1 cellular context compared by ENCODE assay signal in the genomic region with DNA sequence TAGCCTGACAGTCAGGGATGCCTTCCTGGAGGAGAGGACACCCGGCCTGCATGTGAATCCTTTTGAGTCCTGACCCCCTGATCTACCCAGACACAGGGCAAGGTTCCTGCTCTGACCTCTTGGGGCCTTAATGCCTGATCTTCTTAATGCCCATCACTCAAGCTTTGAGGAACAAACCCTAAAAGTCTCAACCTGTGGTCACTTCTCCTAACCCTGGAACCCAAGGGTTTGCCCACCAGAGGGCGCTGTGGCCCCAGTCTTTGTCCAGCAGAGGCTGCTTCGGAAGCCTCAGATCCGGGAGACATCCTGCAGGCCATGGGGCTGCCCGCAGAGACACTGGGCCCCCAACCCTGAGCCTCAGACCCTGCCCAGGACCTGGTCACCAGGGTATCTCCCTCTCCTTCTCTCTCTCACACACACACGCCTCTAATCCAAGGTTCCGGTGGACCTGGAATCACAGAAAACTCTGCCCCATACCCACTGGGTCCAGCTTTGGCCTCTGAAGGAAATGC.
TF ChIP-seq lines count a peak whose summit lies in the region.

No MANE protein-coding gene starts in this region.

TF ChIP-seq in HEK293, 187 proteins besides CTCF, POLR2A, EP300 and RAD21 (continued from another document and continues in another):
- TF ChIP-seq ZBTB11 (tag by site-specific recombination; conservative IDR thresholded peaks at IDR 0.05; ENCODE audit: low read depth) (0 out of 2 replicates have a peak, but pooled peaks have one; percentile 16), ZNF692 (tag by site-specific recombination; IDR thresholded peaks at IDR 0.05) (peak; percentile 45; the same call in 1 of the 2 replicates), ZNF121 (tag by site-specific recombination; IDR thresholded peaks at IDR 0.05) (no peak), ZBTB17 (tag by site-specific recombination; IDR thresholded peaks at IDR 0.05) (peak; percentile 80), ZNF473 (tag by site-specific recombination; IDR thresholded peaks at IDR 0.05) (no peak), ZNF248 (tag by site-specific recombination; IDR thresholded peaks at IDR 0.05) (no peak), ZFP37 (tag by site-specific recombination; IDR thresholded peaks at IDR 0.05) (0 out of 2 replicates have a peak, but pooled peaks have one; percentile 45), ZNF548 (tag by site-specific recombination; IDR thresholded peaks at IDR 0.05) (no peak), ZNF133 (tag by site-specific recombination; IDR thresholded peaks at IDR 0.05) (no peak), ZNF16 (tag by site-specific recombination; IDR thresholded peaks at IDR 0.05; ENCODE audit: low read depth) (no peak), ZNF2 (tag by site-specific recombination; IDR thresholded peaks at IDR 0.05) (peak; percentile 97), WT1 (tag by site-specific recombination; IDR thresholded peaks at IDR 0.05) (no peak), ZBTB49 (tag by site-specific recombination; IDR thresholded peaks at IDR 0.05; ENCODE audit: low read depth) (no peak), ZNF670 (tag by site-specific recombination; IDR thresholded peaks at IDR 0.05; ENCODE audit: low read depth) (no peak), ZNF223 (tag by site-specific recombination; IDR thresholded peaks at IDR 0.05) (no peak), ZNF155 (tag by site-specific recombination; IDR thresholded peaks at IDR 0.05) (no peak), HOXC10 (CRISPR knock-in tag; IDR thresholded peaks at IDR 0.05) (no peak), ZBTB1 (tag by site-specific recombination; IDR thresholded peaks at IDR 0.05) (no peak), ZNF311 (tag by site-specific recombination; IDR thresholded peaks at IDR 0.05; ENCODE audit: borderline replicate concordance) (no peak), ZNF600 (tag by site-specific recombination; IDR thresholded peaks at IDR 0.05) (0 out of 2 replicates have a peak, but pooled peaks have one; percentile 38), GLIS1 (tag by site-specific recombination; IDR thresholded peaks at IDR 0.05) (peak; percentile 43), ZEB2 (tag by site-specific recombination; IDR thresholded peaks at IDR 0.05) (0 out of 2 replicates have a peak, but pooled peaks have one; percentile 41), KLF9 (tag by site-specific recombination; IDR thresholded peaks at IDR 0.05; ENCODE audit: low read depth) (no peak), ZXDB (tag by site-specific recombination; IDR thresholded peaks at IDR 0.05) (no peak), ELK4 (IDR thresholded peaks at IDR 0.05; ENCODE audit: borderline replicate concordance, low read depth, low read length) (no peak), HOXA7 (CRISPR knock-in tag; IDR thresholded peaks at IDR 0.05; ENCODE audit: borderline replicate concordance) (no peak), ZBTB7A (tag by site-specific recombination; IDR thresholded peaks at IDR 0.05; ENCODE audit: low read depth) (no peak), ZNF19 (tag by site-specific recombination; IDR thresholded peaks at IDR 0.05; ENCODE audit: low read depth) (no peak)
- TF ChIP-seq, protein P1, sequence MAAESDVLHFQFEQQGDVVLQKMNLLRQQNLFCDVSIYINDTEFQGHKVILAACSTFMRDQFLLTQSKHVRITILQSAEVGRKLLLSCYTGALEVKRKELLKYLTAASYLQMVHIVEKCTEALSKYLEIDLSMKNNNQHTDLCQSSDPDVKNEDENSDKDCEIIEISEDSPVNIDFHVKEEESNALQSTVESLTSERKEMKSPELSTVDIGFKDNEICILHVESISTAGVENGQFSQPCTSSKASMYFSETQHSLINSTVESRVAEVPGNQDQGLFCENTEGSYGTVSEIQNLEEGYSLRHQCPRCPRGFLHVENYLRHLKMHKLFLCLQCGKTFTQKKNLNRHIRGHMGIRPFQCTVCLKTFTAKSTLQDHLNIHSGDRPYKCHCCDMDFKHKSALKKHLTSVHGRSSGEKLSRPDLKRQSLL (tag by site-specific recombination; IDR thresholded peaks at IDR 0.05): no peak
- TF ChIP-seq, protein P2, sequence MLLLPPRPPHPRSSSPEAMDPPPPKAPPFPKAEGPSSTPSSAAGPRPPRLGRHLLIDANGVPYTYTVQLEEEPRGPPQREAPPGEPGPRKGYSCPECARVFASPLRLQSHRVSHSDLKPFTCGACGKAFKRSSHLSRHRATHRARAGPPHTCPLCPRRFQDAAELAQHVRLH (tag by site-specific recombination; IDR thresholded peaks at IDR 0.05): peak; percentile 87
- TF ChIP-seq, protein P3, sequence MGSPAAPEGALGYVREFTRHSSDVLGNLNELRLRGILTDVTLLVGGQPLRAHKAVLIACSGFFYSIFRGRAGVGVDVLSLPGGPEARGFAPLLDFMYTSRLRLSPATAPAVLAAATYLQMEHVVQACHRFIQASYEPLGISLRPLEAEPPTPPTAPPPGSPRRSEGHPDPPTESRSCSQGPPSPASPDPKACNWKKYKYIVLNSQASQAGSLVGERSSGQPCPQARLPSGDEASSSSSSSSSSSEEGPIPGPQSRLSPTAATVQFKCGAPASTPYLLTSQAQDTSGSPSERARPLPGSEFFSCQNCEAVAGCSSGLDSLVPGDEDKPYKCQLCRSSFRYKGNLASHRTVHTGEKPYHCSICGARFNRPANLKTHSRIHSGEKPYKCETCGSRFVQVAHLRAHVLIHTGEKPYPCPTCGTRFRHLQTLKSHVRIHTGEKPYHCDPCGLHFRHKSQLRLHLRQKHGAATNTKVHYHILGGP (tag by site-specific recombination; IDR thresholded peaks at IDR 0.05): no peak
- TF ChIP-seq, protein P4, sequence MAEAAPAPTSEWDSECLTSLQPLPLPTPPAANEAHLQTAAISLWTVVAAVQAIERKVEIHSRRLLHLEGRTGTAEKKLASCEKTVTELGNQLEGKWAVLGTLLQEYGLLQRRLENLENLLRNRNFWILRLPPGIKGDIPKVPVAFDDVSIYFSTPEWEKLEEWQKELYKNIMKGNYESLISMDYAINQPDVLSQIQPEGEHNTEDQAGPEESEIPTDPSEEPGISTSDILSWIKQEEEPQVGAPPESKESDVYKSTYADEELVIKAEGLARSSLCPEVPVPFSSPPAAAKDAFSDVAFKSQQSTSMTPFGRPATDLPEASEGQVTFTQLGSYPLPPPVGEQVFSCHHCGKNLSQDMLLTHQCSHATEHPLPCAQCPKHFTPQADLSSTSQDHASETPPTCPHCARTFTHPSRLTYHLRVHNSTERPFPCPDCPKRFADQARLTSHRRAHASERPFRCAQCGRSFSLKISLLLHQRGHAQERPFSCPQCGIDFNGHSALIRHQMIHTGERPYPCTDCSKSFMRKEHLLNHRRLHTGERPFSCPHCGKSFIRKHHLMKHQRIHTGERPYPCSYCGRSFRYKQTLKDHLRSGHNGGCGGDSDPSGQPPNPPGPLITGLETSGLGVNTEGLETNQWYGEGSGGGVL (tag by site-specific recombination; IDR thresholded peaks at IDR 0.05): no peak
- TF ChIP-seq, protein P5, sequence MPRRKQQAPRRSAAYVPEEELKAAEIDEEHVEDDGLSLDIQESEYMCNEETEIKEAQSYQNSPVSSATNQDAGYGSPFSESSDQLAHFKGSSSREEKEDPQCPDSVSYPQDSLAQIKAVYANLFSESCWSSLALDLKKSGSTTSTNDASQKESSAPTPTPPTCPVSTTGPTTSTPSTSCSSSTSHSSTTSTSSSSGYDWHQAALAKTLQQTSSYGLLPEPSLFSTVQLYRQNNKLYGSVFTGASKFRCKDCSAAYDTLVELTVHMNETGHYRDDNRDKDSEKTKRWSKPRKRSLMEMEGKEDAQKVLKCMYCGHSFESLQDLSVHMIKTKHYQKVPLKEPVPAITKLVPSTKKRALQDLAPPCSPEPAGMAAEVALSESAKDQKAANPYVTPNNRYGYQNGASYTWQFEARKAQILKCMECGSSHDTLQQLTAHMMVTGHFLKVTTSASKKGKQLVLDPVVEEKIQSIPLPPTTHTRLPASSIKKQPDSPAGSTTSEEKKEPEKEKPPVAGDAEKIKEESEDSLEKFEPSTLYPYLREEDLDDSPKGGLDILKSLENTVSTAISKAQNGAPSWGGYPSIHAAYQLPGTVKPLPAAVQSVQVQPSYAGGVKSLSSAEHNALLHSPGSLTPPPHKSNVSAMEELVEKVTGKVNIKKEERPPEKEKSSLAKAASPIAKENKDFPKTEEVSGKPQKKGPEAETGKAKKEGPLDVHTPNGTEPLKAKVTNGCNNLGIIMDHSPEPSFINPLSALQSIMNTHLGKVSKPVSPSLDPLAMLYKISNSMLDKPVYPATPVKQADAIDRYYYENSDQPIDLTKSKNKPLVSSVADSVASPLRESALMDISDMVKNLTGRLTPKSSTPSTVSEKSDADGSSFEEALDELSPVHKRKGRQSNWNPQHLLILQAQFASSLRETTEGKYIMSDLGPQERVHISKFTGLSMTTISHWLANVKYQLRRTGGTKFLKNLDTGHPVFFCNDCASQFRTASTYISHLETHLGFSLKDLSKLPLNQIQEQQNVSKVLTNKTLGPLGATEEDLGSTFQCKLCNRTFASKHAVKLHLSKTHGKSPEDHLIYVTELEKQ (tag by site-specific recombination; IDR thresholded peaks at IDR 0.05; ENCODE audit: borderline replicate concordance): no peak
- TF ChIP-seq, protein P6, sequence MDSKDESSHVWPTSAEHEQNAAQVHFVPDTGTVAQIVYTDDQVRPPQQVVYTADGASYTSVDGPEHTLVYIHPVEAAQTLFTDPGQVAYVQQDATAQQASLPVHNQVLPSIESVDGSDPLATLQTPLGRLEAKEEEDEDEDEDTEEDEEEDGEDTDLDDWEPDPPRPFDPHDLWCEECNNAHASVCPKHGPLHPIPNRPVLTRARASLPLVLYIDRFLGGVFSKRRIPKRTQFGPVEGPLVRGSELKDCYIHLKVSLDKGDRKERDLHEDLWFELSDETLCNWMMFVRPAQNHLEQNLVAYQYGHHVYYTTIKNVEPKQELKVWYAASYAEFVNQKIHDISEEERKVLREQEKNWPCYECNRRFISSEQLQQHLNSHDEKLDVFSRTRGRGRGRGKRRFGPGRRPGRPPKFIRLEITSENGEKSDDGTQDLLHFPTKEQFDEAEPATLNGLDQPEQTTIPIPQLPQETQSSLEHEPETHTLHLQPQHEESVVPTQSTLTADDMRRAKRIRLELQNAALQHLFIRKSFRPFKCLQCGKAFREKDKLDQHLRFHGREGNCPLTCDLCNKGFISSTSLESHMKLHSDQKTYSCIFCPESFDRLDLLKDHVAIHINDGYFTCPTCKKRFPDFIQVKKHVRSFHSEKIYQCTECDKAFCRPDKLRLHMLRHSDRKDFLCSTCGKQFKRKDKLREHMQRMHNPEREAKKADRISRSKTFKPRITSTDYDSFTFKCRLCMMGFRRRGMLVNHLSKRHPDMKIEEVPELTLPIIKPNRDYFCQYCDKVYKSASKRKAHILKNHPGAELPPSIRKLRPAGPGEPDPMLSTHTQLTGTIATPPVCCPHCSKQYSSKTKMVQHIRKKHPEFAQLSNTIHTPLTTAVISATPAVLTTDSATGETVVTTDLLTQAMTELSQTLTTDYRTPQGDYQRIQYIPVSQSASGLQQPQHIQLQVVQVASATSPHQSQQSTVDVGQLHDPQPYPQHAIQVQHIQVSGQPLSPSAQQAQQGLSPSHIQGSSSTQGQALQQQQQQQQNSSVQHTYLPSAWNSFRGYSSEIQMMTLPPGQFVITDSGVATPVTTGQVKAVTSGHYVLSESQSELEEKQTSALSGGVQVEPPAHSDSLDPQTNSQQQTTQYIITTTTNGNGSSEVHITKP (tag by site-specific recombination; IDR thresholded peaks at IDR 0.05): no peak
